23 cellular contexts compared by ENCODE assay signal in the genomic region with DNA sequence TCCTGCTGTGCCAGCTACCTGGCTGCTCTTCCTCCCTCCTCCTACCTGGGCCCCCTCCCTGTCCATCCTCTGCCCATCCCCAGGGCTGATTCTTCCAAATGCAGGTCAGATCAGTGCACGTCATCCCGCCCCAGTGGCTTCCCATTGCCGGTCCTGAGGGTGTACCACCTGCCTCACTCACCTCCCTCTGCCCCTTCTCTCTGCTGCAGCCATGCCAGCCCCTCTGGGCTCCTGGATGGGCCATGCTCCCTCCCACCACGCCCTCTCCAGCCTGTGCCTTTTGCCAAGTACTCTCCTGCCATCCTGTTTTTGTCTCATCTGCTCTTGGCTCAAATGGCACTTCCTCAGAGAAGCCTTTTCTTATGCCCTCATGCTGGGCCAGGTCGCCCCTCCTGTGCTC.
A peak's percentile ranks its signal among the peaks of the same experiment; 100 is the strongest.
DNase-seq lines count a peak whose midpoint lies in the region; ATAC-seq and TF ChIP-seq lines count a peak whose summit lies in the region.
"Had no signal": no experiment of that assay in that cellular context is flagged by ENCODE, and none has a peak within 500 bp of the region (broad histone marks: within the 10 kb centered on the region; RNA-seq: fewer than 3 reads in every experiment).

No MANE protein-coding gene starts in this region.

- intact Hi-C loops in left ventricle myocardium superior (cut with micrococcal nuclease) (no loop called here), heart left ventricle (cut with DNase I) (no loop called here), activated B cell treated with CpG ODN at 0.5 μM for 24 hours (cut with micrococcal nuclease) (loop anchor here (10.0 kb wide), 1 partner anchor 100 kb away; the partner anchor contains the start of gene ARHGEF10L), upper lobe of right lung (cut with DNase I) (no loop called here)
- intact Hi-C loops in naive thymus-derived CD4-positive, alpha-beta T cell (cut with micrococcal nuclease) = no loop called here

- H3K36me3 Mint-ChIP-seq in activated B cell treated with CpG ODN at 0.5 μM for 24 hours (ENCODE audit: low read depth) = no peaks in the 10 kb centered on the region
- H3K36me3 Mint-ChIP-seq in naive thymus-derived CD4-positive, alpha-beta T cell = no peaks in the 10 kb centered on the region
- H3K36me3 Mint-ChIP-seq: activated CD4-positive, alpha-beta memory T cell treated with anti-CD3 and anti-CD28 coated beads for 36 hours; activated naive CD8-positive, alpha-beta T cell had no signal

- H3K4me1 Mint-ChIP-seq in activated B cell treated with CpG ODN at 0.5 μM for 24 hours = peaks cover 35% of the 10 kb centered on the region
- peaks cover 0 to 3% (median 0%) of the 10 kb centered on the region in 7 donors for H3K4me1 Mint-ChIP-seq in naive thymus-derived CD4-positive, alpha-beta T cell

- no peaks in the 10 kb centered on the region for H3K9me3 Mint-ChIP-seq in activated B cell treated with CpG ODN at 0.5 μM for 24 hours
- no peaks in the 10 kb centered on the region for H3K9me3 Mint-ChIP-seq in naive thymus-derived CD4-positive, alpha-beta T cell
- H3K9me3 Mint-ChIP-seq: activated CD4-positive, alpha-beta memory T cell treated with anti-CD3 and anti-CD28 coated beads for 36 hours; activated T-helper 2 cell treated with anti-CD3 and anti-CD28 coated beads, Interferon-gamma antibody, Interleukin-2, Interleukin-4, amounts not matched to agents 10 μg/mL and 5 μg/mL and 100 μg/mL, durations not matched to agents 14 hours and 24 hours and 36 hours had no signal

- TF ChIP-seq CTCF in heart left ventricle (IDR thresholded peaks at IDR 0.05) = no peak
- TF ChIP-seq CTCF in activated B cell treated with CpG ODN at 0.5 μM for 24 hours (IDR thresholded peaks at IDR 0.05) = no peak
- no peak for TF ChIP-seq CTCF in upper lobe of right lung (IDR thresholded peaks at IDR 0.05)
- no peak for TF ChIP-seq CTCF in GM13977 (IDR thresholded peaks at IDR 0.05; ENCODE audit: extremely low read depth, insufficient read depth, missing control alignments)

- peak overlapping the region in 3 of 12 donors; percentile 1 to 86 (median 9) for H3K27ac ChIP-seq in heart left ventricle
- no peak overlapping the region for H3K27ac ChIP-seq in naive thymus-derived CD4-positive, alpha-beta T cell (ENCODE audit: low read depth, low read length)
- peak overlapping the region; percentile 14 for H3K27ac ChIP-seq in upper lobe of right lung
- H3K27ac ChIP-seq: vagina had no signal

- H3K27me3 ChIP-seq in heart left ventricle (no peaks in the 10 kb centered on the region), upper lobe of right lung (no peaks in the 10 kb centered on the region)
- H3K27me3 ChIP-seq in naive thymus-derived CD4-positive, alpha-beta T cell (ENCODE audit: control insufficient read depth in 2 of 2, insufficient read depth in 2 of 2, low read length in 2 of 2) = no peaks in the 10 kb centered on the region
- H3K27me3 ChIP-seq: BE2C, heart right ventricle, vagina had no signal

- no peak for TF ChIP-seq POLR2A in heart left ventricle (IDR thresholded peaks at IDR 0.05)

- CTCF ChIA-PET in activated B cell treated with CpG ODN at 0.5 μM for 24 hours (lab: Charles Lee) = no interaction called here
- CTCF ChIA-PET in naive thymus-derived CD4-positive, alpha-beta T cell (lab: Charles Lee) = no interaction called here

- no peak for ATAC-seq in left ventricle myocardium superior
- no peak for ATAC-seq in heart left ventricle
- peak; percentile 9 for ATAC-seq in activated B cell treated with CpG ODN at 0.5 μM for 24 hours (ENCODE audit: low read depth)
- peak; percentile 20 for ATAC-seq in naive thymus-derived CD4-positive, alpha-beta T cell
- no peak for ATAC-seq in upper lobe of right lung
- ATAC-seq: K562 had no signal

- H3K27ac Mint-ChIP-seq in activated B cell treated with CpG ODN at 0.5 μM for 24 hours = peak overlapping the region; percentile 70
- H3K27ac Mint-ChIP-seq in naive thymus-derived CD4-positive, alpha-beta T cell = no peak overlapping the region
- H3K27ac Mint-ChIP-seq: activated CD4-positive, alpha-beta memory T cell treated with anti-CD3 and anti-CD28 coated beads for 36 hours; activated naive CD8-positive, alpha-beta T cell; activated T-helper 2 cell treated with anti-CD3 and anti-CD28 coated beads, Interferon-gamma antibody, Interleukin-2, Interleukin-4, amounts not matched to agents 10 μg/mL and 5 μg/mL and 100 μg/mL, durations not matched to agents 14 hours and 24 hours and 36 hours had no signal

- H3K9me3 ChIP-seq in heart left ventricle = no peaks in the 10 kb centered on the region
- no peaks in the 10 kb centered on the region for H3K9me3 ChIP-seq in naive thymus-derived CD4-positive, alpha-beta T cell (ENCODE audit: control insufficient read depth in 2 of 3, low read length in 3 of 3)
- no peaks in the 10 kb centered on the region for H3K9me3 ChIP-seq in upper lobe of right lung
- H3K9me3 ChIP-seq: BE2C, heart right ventricle, vagina had no signal

- POLR2A ChIA-PET in activated B cell treated with CpG ODN at 0.5 μM for 24 hours (lab: Charles Lee) = no interaction called here
- POLR2A ChIA-PET in naive thymus-derived CD4-positive, alpha-beta T cell (lab: Charles Lee) = no interaction called here

- H3K4me3 Mint-ChIP-seq in activated B cell treated with CpG ODN at 0.5 μM for 24 hours = peak overlapping the region; percentile 39
- no peak overlapping the region for H3K4me3 Mint-ChIP-seq in naive thymus-derived CD4-positive, alpha-beta T cell
- H3K4me3 Mint-ChIP-seq: activated CD4-positive, alpha-beta memory T cell treated with anti-CD3 and anti-CD28 coated beads for 36 hours; activated naive CD8-positive, alpha-beta T cell had no signal

- H3K36me3 ChIP-seq in heart left ventricle (peaks cover 0 to 95% (median 86%) of the 10 kb centered on the region in 9 donors), upper lobe of right lung (peaks cover 85% of the 10 kb centered on the region)
- no peaks in the 10 kb centered on the region for H3K36me3 ChIP-seq in naive thymus-derived CD4-positive, alpha-beta T cell (ENCODE audit: control insufficient read depth in 2 of 3, insufficient read depth in 3 of 3, low read length in 3 of 3)
- H3K36me3 ChIP-seq: BE2C had no signal

- in situ Hi-C loops in GM13977 (cut with MboI; ENCODE audit: low pct_unique_long_range_greater_than_20kb, low sequenced_read_pairs, unreplicated experiment) = no loop called here

- DNase-seq in left ventricle myocardium superior (peak; percentile 22), heart left ventricle (no peak), activated B cell treated with CpG ODN at 0.5 μM for 24 hours (no peak), upper lobe of right lung (no peak), Kasumi-1 (lab: John Stamatoyannopoulos, UW) (no peak), GM13977 (ENCODE audit: low spot score) (no peak), NCI-H82 treated with DMSO at 0.1 percent for 48 hours (lab: John Stamatoyannopoulos, UW; ENCODE audit: unreplicated experiment) (no peak)
- no peak for DNase-seq in naive thymus-derived CD4-positive, alpha-beta T cell
- DNase-seq: activated CD4-positive, alpha-beta memory T cell treated with anti-CD3 and anti-CD28 coated beads for 36 hours; BE2C; cerebellar nuclear complex; effector CD8-positive, alpha-beta T cell; left cardiac atrium; NCI-H1694; NCI-H2171 treated with DMSO at 0.1 percent for 48 hours; NCI-H524; T-helper 9 cell had no signal

- peaks cover 0 to 66% (median 4%) of the 10 kb centered on the region in 12 donors for H3K4me1 ChIP-seq in heart left ventricle
- no peaks in the 10 kb centered on the region for H3K4me1 ChIP-seq in naive thymus-derived CD4-positive, alpha-beta T cell (ENCODE audit: control insufficient read depth in 2 of 2, insufficient read depth in 2 of 2, low read length in 2 of 2)
- H3K4me1 ChIP-seq in upper lobe of right lung = no peaks in the 10 kb centered on the region
- H3K4me1 ChIP-seq: BE2C had no signal

- 86 to 92% (median 88%) methylated on average over 5 of the region's 5 CpGs for WGBS in heart left ventricle, 4 donors

- H3K4me3 ChIP-seq in heart left ventricle = no peak overlapping the region
- H3K4me3 ChIP-seq in naive thymus-derived CD4-positive, alpha-beta T cell (ENCODE audit: low read length) = no peak overlapping the region
- H3K4me3 ChIP-seq in upper lobe of right lung = no peak overlapping the region
- H3K4me3 ChIP-seq: heart right ventricle, K562, smooth muscle cell, vagina had no signal

- H3K27me3 Mint-ChIP-seq in activated B cell treated with CpG ODN at 0.5 μM for 24 hours = peaks cover 2% of the 10 kb centered on the region
- peaks cover 0 to 6% (median 0%) of the 10 kb centered on the region in 5 donors for H3K27me3 Mint-ChIP-seq in naive thymus-derived CD4-positive, alpha-beta T cell
- H3K27me3 Mint-ChIP-seq: activated CD4-positive, alpha-beta memory T cell treated with anti-CD3 and anti-CD28 coated beads for 36 hours; activated naive CD8-positive, alpha-beta T cell had no signal

Comparison
In these comparisons a context has a peak if more than half of its experiments do, and no peak if none do; other contexts are left out.
1. ATAC-seq: peak in activated B cell treated with CpG ODN at 0.5 μM for 24 hours (single experiment) and naive thymus-derived CD4-positive, alpha-beta T cell (single experiment); none in left ventricle myocardium superior (single experiment), heart left ventricle (0 of 4) and upper lobe of right lung (single experiment).